19 cellular contexts compared by ENCODE assay signal in the genomic region with DNA sequence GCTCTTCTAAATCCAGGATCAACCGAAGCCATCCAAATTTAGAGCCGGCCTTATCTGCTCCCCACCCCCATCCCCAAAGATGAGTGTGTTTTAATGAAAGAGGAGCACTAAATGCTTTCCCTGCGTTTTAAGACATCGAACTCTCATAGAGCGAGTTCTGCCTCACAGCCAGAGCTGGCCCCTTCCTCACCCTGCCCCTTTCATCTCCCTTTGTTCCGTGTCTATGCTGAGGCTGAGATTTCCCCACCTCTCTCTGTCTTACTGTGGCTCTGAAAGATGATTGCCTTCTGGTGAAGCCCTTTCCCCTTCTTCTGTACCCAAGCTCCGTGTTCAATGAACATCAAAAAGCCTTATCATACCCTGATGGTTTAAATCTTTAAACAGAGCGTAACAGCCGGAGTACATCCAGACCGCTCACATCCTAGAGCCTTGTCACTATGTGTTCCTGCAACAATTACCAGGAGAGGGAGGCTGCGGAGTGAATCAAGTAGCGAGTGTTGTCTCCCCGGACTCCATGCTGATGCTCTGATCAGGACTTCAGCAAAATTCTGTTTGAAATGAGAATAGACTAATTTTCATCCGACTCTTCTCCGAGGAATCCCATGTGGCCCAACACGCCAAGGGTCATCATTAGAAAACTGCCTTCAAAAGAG.
DNase-seq lines count a peak whose midpoint lies in the region; ATAC-seq, FAIRE-seq and TF ChIP-seq lines count a peak whose summit lies in the region.
"Had no signal": no experiment of that assay in that cellular context is flagged by ENCODE, and none has a peak within 500 bp of the region (broad histone marks: within the 10 kb centered on the region; RNA-seq: fewer than 3 reads in every experiment).

No MANE protein-coding gene starts in this region.

- no peak overlapping the region for H2BK12ac ChIP-seq in H1 (ENCODE audit: low read depth, low read length)

- peak overlapping the region; percentile 7 for H3K4me3 Mint-ChIP-seq in mesothelial cell of epicardium
- H3K4me3 Mint-ChIP-seq in CD14-positive monocyte: no peak overlapping the region
- no peak overlapping the region for H3K4me3 Mint-ChIP-seq in HFFc6
- H3K4me3 Mint-ChIP-seq: B cell; CD8-positive, alpha-beta T cell had no signal

- no peak overlapping the region for H4K91ac ChIP-seq in H1 (replicated peaks; ENCODE audit: insufficient read length, low read length)

- H4K8ac ChIP-seq in H1 (ENCODE audit: extremely low read depth, insufficient read depth, low read length): no peak overlapping the region

- TF ChIP-seq RAD21 in H1 (IDR thresholded peaks at IDR 0.05 in 1 of 2, conservative IDR thresholded peaks at IDR 0.05 in 1 of 2; ENCODE audit: low read depth in 2 of 2, low read length in 2 of 2): no peak

- no peak overlapping the region for H3K18ac ChIP-seq in H1 (ENCODE audit: extremely low read depth, low read length)

- no peaks in the 10 kb centered on the region for H3K79me2 ChIP-seq in H1 (ENCODE audit: control insufficient read depth in 1 of 2, insufficient read depth in 2 of 2, low read length in 2 of 2)

- intact Hi-C loops in CD14-positive monocyte (cut with micrococcal nuclease): no loop called here
- intact Hi-C loops in dorsolateral prefrontal cortex (cut with DNase I): no loop called here

- H3K56ac ChIP-seq in H1 (replicated peaks; ENCODE audit: insufficient read length, low read depth, low read length): no peak overlapping the region

- H3K23ac ChIP-seq in H1 (ENCODE audit: insufficient read length): no peak overlapping the region

- H4K20me1 ChIP-seq in H1 (replicated peaks in 1 of 2; ENCODE audit: control insufficient read depth in 1 of 2, insufficient read depth in 2 of 2, low read length in 2 of 2): no peaks in the 10 kb centered on the region

- no peaks in the 10 kb centered on the region for H3K23me2 ChIP-seq in H1 (ENCODE audit: low read depth, low read length)

- no peak overlapping the region for H2BK120ac ChIP-seq in H1 (replicated peaks; ENCODE audit: low read depth, low read length)

- peak overlapping the region; percentile 74; the same call in 1 of the 2 replicates for H2AFZ ChIP-seq in H1 (ENCODE audit: low read length)

- ATAC-seq in HG03139 (IDR thresholded peaks at IDR 0.05; ENCODE audit: unreplicated experiment): no peak
- ATAC-seq: CD8-positive, alpha-beta T cell had no signal

- no peak overlapping the region for H2BK5ac ChIP-seq in H1 (ENCODE audit: low read depth, low read length)

- no peaks in the 10 kb centered on the region; a peak in 1 of 7 replicates for H3K4me1 ChIP-seq in H1 (replicated peaks in 1 of 4; ENCODE audit: control insufficient read depth in 3 of 4, insufficient read depth in 4 of 4, low read length in 3 of 4)
- H3K4me1 ChIP-seq: Caco-2 had no signal

- DNase-seq in SK-N-DZ (ENCODE audit: low spot score) (peak; percentile 16), H1 (ENCODE audit: low read depth in 1 of 2, low spot score in 2 of 2) (no peak), mesothelial cell of epicardium (ENCODE audit: low spot score in 2 of 2, unreplicated experiment in 2 of 2) (no peak), retina (peak; percentile 80), CD14-positive monocyte (ENCODE audit: low spot score) (no peak), HFFc6 (no peak), dorsolateral prefrontal cortex (no peak)
- DNase-seq: Caco-2; CD8-positive, alpha-beta T cell; DND-41; GDM1; HCEC 1CT; IMR-90 had no signal

- no peaks in the 10 kb centered on the region for H3K79me1 ChIP-seq in H1 (ENCODE audit: low read depth, low read length)

- H3K4me2 ChIP-seq in H1 (ENCODE audit: insufficient read depth in 1 of 2, low read depth in 2 of 2, low read length in 2 of 2): no peak overlapping the region; a peak in 1 of 4 replicates

- H3K9me3 Mint-ChIP-seq in mesothelial cell of epicardium: no peaks in the 10 kb centered on the region
- no peaks in the 10 kb centered on the region for H3K9me3 Mint-ChIP-seq in CD14-positive monocyte
- no peaks in the 10 kb centered on the region for H3K9me3 Mint-ChIP-seq in HFFc6
- H3K9me3 Mint-ChIP-seq: CD8-positive, alpha-beta T cell had no signal

- no peaks in the 10 kb centered on the region for H3K9me3 ChIP-seq in H1 (ENCODE audit: insufficient read depth in 2 of 2, low read depth in 1 of 2, low read length in 1 of 2)
- H3K9me3 ChIP-seq: Caco-2 had no signal

- TF ChIP-seq CTCF in H1 (IDR thresholded peaks at IDR 0.05; ENCODE audit: control extremely low read depth in 1 of 3, insufficient read depth in 1 of 3, low read depth in 1 of 3, low read length in 3 of 3) (no peak), mesothelial cell of epicardium (IDR thresholded peaks at IDR 0.05; ENCODE audit: unreplicated experiment) (no peak), CD14-positive monocyte (IDR thresholded peaks at IDR 0.05) (no peak), HFFc6 (IDR thresholded peaks at IDR 0.05) (no peak), dorsolateral prefrontal cortex (IDR thresholded peaks at IDR 0.05 in 54 of 56, conservative IDR thresholded peaks at IDR 0.05 in 2 of 56; ENCODE audit: low read depth in 1 of 56, partially characterized antibody in 56 of 56) (no peak)

- H3K27ac Mint-ChIP-seq in mesothelial cell of epicardium: peak overlapping the region; percentile 3
- no peak overlapping the region for H3K27ac Mint-ChIP-seq in CD14-positive monocyte
- no peak overlapping the region for H3K27ac Mint-ChIP-seq in HFFc6
- H3K27ac Mint-ChIP-seq: B cell; CD8-positive, alpha-beta T cell had no signal

- H3K4me3 ChIP-seq in H1 (ENCODE audit: extremely low read depth in 1 of 4, insufficient read depth in 2 of 4, low read depth in 3 of 4, low read length in 4 of 4): no peak overlapping the region
- no peak overlapping the region for H3K4me3 ChIP-seq in dorsolateral prefrontal cortex

- H3K36me3 Mint-ChIP-seq in mesothelial cell of epicardium (no peaks in the 10 kb centered on the region), CD14-positive monocyte (no peaks in the 10 kb centered on the region), HFFc6 (ENCODE audit: low read depth) (no peaks in the 10 kb centered on the region)
- H3K36me3 Mint-ChIP-seq: CD8-positive, alpha-beta T cell had no signal

- H3K27me3 Mint-ChIP-seq in mesothelial cell of epicardium (ENCODE audit: low read depth) (peaks cover 42% of the 10 kb centered on the region), CD14-positive monocyte (ENCODE audit: low read depth in 3 of 3) (peaks cover 3 to 11% (median 4%) of the 10 kb centered on the region in 3 donors), HFFc6 (ENCODE audit: insufficient read depth) (peaks cover 20% of the 10 kb centered on the region)

- H3K27me3 ChIP-seq in H1 (replicated peaks in 1 of 4; ENCODE audit: control insufficient read depth in 3 of 4, extremely low read depth in 1 of 4, insufficient read depth in 3 of 4, low read length in 3 of 4) (no peaks in the 10 kb centered on the region), dorsolateral prefrontal cortex (peaks cover 0 to 27% (median 0%) of the 10 kb centered on the region in 45 donors)

- FAIRE-seq in H1 (lab: Jason Lieb, UNC): peak; percentile 7
- FAIRE-seq: A204.1, GM12892, GM19239 had no signal

- no peak overlapping the region for H4K5ac ChIP-seq in H1 (ENCODE audit: insufficient read length, low read depth, low read length)

- H3K4me1 Mint-ChIP-seq in mesothelial cell of epicardium: peaks cover 7% of the 10 kb centered on the region
- no peaks in the 10 kb centered on the region for H3K4me1 Mint-ChIP-seq in CD14-positive monocyte
- no peaks in the 10 kb centered on the region for H3K4me1 Mint-ChIP-seq in HFFc6 (ENCODE audit: low read depth)
- H3K4me1 Mint-ChIP-seq: B cell had no signal

- no peak overlapping the region for H2AK5ac ChIP-seq in H1 (ENCODE audit: low read depth, low read length)

- CTCF ChIA-PET in H1 (lab: Charles Lee; ENCODE audit: partially characterized antibody): interaction anchor here (0.6 to 5.9 kb wide), 9 partner anchors 9 to 512 kb away, joined by 3 to 29 read pairs (median 4); no protein-coding TSS in a partner anchor

- H2BK20ac ChIP-seq in H1 (ENCODE audit: low read length): no peak overlapping the region

- POLR2A ChIA-PET in H1 (lab: Charles Lee; ENCODE audit: partially characterized antibody): interaction anchor here (0.6 kb wide), 1 partner anchor 836 kb away, joined by 3 read pairs; no protein-coding TSS in a partner anchor

- no peak overlapping the region for H3K14ac ChIP-seq in H1 (ENCODE audit: insufficient read length)

- no peak for TF ChIP-seq POLR2A in H1 (IDR thresholded peaks at IDR 0.05; ENCODE audit: control extremely low read depth in 1 of 2, low read depth in 2 of 2, low read length in 2 of 2)

- TF ChIP-seq EP300 in H1 (IDR thresholded peaks at IDR 0.05; ENCODE audit: borderline replicate concordance in 1 of 2, low read depth in 2 of 2, low read length in 2 of 2): no peak

- WGBS in H1 (ENCODE audit: extremely low coverage in 1 of 2, insufficient coverage in 1 of 2, insufficient read length in 1 of 2, insufficient replicate concordance in 2 of 2, low coverage in 1 of 2, low lambda C conversion rate in 2 of 2, missing lambda C conversion rate in 1 of 2), 2 experiments: 84% methylated on average over 16 of the region's 16 CpGs; no CpG with 5 or more reads in 1 of the 2 experiments

- no peaks in the 10 kb centered on the region for H3K36me3 ChIP-seq in H1 (ENCODE audit: control insufficient read depth in 2 of 4, insufficient read depth in 4 of 4, low read length in 3 of 4)

- H2BK15ac ChIP-seq in H1 (ENCODE audit: low read length): no peak overlapping the region

- no peak overlapping the region for H3K9ac ChIP-seq in H1 (replicated peaks in 1 of 4; ENCODE audit: extremely low read depth in 1 of 4, low read depth in 3 of 4, low read length in 3 of 4)

- H3K4ac ChIP-seq in H1 (replicated peaks; ENCODE audit: insufficient read length, low read depth, low read length): no peak overlapping the region

- H3K27ac ChIP-seq in H1 (ENCODE audit: low read depth, low read length) (no peak overlapping the region), dorsolateral prefrontal cortex (no peak overlapping the region)
- H3K27ac ChIP-seq: C4-2B had no signal

TF ChIP-seq in H1, 55 proteins besides CTCF, POLR2A, EP300 and RAD21 (continues in another document):
- no peak for TF ChIP-seq TEAD4 (IDR thresholded peaks at IDR 0.05; ENCODE audit: low read depth, low read length)
- TF ChIP-seq BACH1 (IDR thresholded peaks at IDR 0.05; ENCODE audit: low read length): no peak
- no peak for TF ChIP-seq JUND (IDR thresholded peaks at IDR 0.05; ENCODE audit: low read length)
- no peak for TF ChIP-seq ASH2L (IDR thresholded peaks at IDR 0.05; ENCODE audit: low read length)
- TF ChIP-seq TCF12 (IDR thresholded peaks at IDR 0.05; ENCODE audit: low read depth, low read length): no peak
- TF ChIP-seq PHF8 (conservative IDR thresholded peaks at IDR 0.05; ENCODE audit: low read depth, low read length): no peak
- TF ChIP-seq SUZ12 (IDR thresholded peaks at IDR 0.05; ENCODE audit: low read length): no peak
- TF ChIP-seq MAFK (IDR thresholded peaks at IDR 0.05; ENCODE audit: low read depth, low read length): no peak
- no peak for TF ChIP-seq RFX5 (IDR thresholded peaks at IDR 0.05; ENCODE audit: borderline replicate concordance, low read depth, low read length)
- no peak for TF ChIP-seq YY1 (IDR thresholded peaks at IDR 0.05; ENCODE audit: low read depth, low read length)
- no peak for TF ChIP-seq RBBP5 (IDR thresholded peaks at IDR 0.05; ENCODE audit: borderline replicate concordance, low read depth, low read length)
- TF ChIP-seq FOSL1 (IDR thresholded peaks at IDR 0.05; ENCODE audit: insufficient read depth, low read depth, low read length): no peak

Comparison
In these comparisons a context has a peak if more than half of its experiments do, and no peak if none do; other contexts are left out.
1. DNase-seq: peak in SK-N-DZ (single experiment) and retina (single experiment); none in H1 (0 of 2), mesothelial cell of epicardium (0 of 2), CD14-positive monocyte (single experiment), HFFc6 (single experiment) and dorsolateral prefrontal cortex (0 of 10).